8 cellular contexts compared by ENCODE assay signal in genomic region chr19:32674959-32675719, GRCh38.
DNase-seq lines count a peak whose midpoint lies in the region; ATAC-seq and TF ChIP-seq lines count a peak whose summit lies in the region.

Gene ANKRD27 (minus strand): TSS chr19:32675180. CDS start chr19:32659015, 16,165 bp downstream.

- no peak for TF ChIP-seq CTCF in AG09319 (IDR thresholded peaks at IDR 0.05; ENCODE audit: low read depth, low read length)

- ATAC-seq in GM19025 (IDR thresholded peaks at IDR 0.05; ENCODE audit: low read depth, unreplicated experiment), result peak; percentile 98
- ATAC-seq in HG03342 (IDR thresholded peaks at IDR 0.05; ENCODE audit: unreplicated experiment), result peak; percentile 96

- peak; percentile 94 for DNase-seq in AG09319 (ENCODE audit: extremely low read depth, low read depth)
- peak; percentile 98 to 99 for DNase-seq in NCI-H446 (lab: John Stamatoyannopoulos, UW)
- peak; percentile 93 for DNase-seq in activated CD4-positive, CD25-positive, alpha-beta regulatory T cell treated with anti-CD3 and anti-CD28 coated beads, Interleukin-2, amount 50 U/mL, for 16 hours (ENCODE audit: low read depth, low spot score)
- peak; percentile 99 for DNase-seq in cerebellar cortex (ENCODE audit: low spot score)
- DNase-seq in islet precursor cell, result peak; percentile 99
- DNase-seq in stimulated activated CD4-positive, alpha-beta T cell treated with anti-CD3 and anti-CD28 coated beads, Interleukin-12 subunit alpha, Interleukin-12 subunit beta, amount 100 ng/mL, for 48 hours (ENCODE audit: low read depth in 2 of 3, low spot score in 1 of 3), result peak; percentile 93 to 97 (median 95)

Comparison
In these comparisons a context has a peak if more than half of its experiments do, and no peak if none do; other contexts are left out.
1. Peak in every context shown above with its lines: DNase-seq and ATAC-seq.